In the genomic region with DNA sequence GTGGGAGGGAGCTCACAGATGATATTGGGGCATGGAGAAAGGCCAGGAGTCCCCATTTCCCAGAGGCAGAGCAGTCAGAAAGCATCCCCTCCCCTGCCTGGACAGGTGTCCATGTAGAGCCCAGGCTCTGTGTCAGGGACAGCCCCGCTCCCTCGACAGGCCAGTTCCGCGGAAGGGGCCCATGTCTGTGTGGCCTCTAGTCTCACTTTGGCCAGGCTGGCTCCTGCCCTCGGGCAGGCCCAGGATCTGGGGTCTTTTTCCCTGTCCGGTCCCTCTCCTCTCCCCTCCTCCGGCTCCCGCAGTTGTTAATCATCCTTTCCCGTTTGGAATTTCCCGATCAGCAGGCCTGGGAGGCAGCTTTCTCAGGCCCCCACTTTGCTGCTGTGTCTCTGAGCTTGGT, we compare ENCODE assay signal across 6 cellular contexts.
"Had no signal": no experiment of that assay in that cellular context is flagged by ENCODE, and none has a peak within 500 bp of the region (broad histone marks: within the 10 kb centered on the region; RNA-seq: fewer than 3 reads in every experiment).

No MANE protein-coding gene starts in this region.

- H3K27me3 ChIP-seq: ascending aorta, colonic mucosa had no signal

- H3K36me3 ChIP-seq: ascending aorta, breast epithelium, cardiac muscle cell, colonic mucosa had no signal

- H3K9me3 ChIP-seq: ascending aorta, breast epithelium, colonic mucosa had no signal

- H3K4me3 ChIP-seq: ascending aorta, cardiac muscle cell, colonic mucosa had no signal

- H3K4me1 ChIP-seq: ascending aorta, breast epithelium had no signal

- FAIRE-seq: frontal cortex had no signal

- H3K27ac ChIP-seq: ascending aorta, breast epithelium, cardiac muscle cell, colonic mucosa, VCaP had no signal
